1 cellular context compared by ENCODE assay signal in genomic region chr11:9568854-9569587, GRCh38.
TF ChIP-seq lines count a peak whose summit lies in the region.

No MANE protein-coding gene starts in this region.

TF ChIP-seq in HepG2, 621 proteins besides CTCF, POLR2A, EP300 and RAD21 (continued from another document and continues in another):
- TF ChIP-seq IKZF5 (CRISPR knock-in tag; IDR thresholded peaks at IDR 0.05) (peak; percentile 83; the same call in 1 of the 2 replicates), ZEB1 (IDR thresholded peaks at IDR 0.05; ENCODE audit: insufficient replicate concordance, low read depth) (peak; percentile 86), STAG1 (CRISPR knock-in tag; IDR thresholded peaks at IDR 0.05) (peak; percentile 27), HNF1B (CRISPR knock-in tag; IDR thresholded peaks at IDR 0.05) (peak; percentile 93), SMYD3 (CRISPR knock-in tag; IDR thresholded peaks at IDR 0.05) (peak; percentile 83; the same call in 1 of the 2 replicates), RBFOX2 (IDR thresholded peaks at IDR 0.05; ENCODE audit: low read depth, low read length) (0 out of 2 replicates have a peak, but pooled peaks have one; percentile 58), NAIF1 (CRISPR knock-in tag; IDR thresholded peaks at IDR 0.05; ENCODE audit: borderline replicate concordance) (peak; percentile 91), ATF2 (CRISPR knock-in tag; IDR thresholded peaks at IDR 0.05) (peak; percentile 96), MIER2 (CRISPR knock-in tag; IDR thresholded peaks at IDR 0.05) (0 out of 2 replicates have a peak, but pooled peaks have one; percentile 60), REST (IDR thresholded peaks at IDR 0.05; ENCODE audit: borderline replicate concordance in 1 of 2, low read depth in 1 of 2, low read length in 2 of 2) (peak in 1 of 2 experiments; percentile 73; a peak in 2 of 4 replicates), ZNF136 (CRISPR knock-in tag; IDR thresholded peaks at IDR 0.05; ENCODE audit: low read depth) (no peak), KDM5B (CRISPR knock-in tag; IDR thresholded peaks at IDR 0.05; ENCODE audit: borderline replicate concordance) (no peak), MAFF (IDR thresholded peaks at IDR 0.05; ENCODE audit: low read depth, low read length) (0 out of 2 replicates have a peak, but pooled peaks have one; percentile 2), GZF1 (CRISPR knock-in tag; IDR thresholded peaks at IDR 0.05) (0 out of 2 replicates have a peak, but pooled peaks have one; percentile 41), ONECUT2 (CRISPR knock-in tag; IDR thresholded peaks at IDR 0.05) (peak; percentile 32; the same call in 1 of the 2 replicates), E2F1 (CRISPR knock-in tag; IDR thresholded peaks at IDR 0.05) (peak; percentile 79; the same call in 1 of the 2 replicates), FOXK1 (CRISPR knock-in tag; IDR thresholded peaks at IDR 0.05; ENCODE audit: borderline replicate concordance, low read depth) (peak; percentile 89; the same call in 1 of the 2 replicates), ZNF501 (CRISPR knock-in tag; IDR thresholded peaks at IDR 0.05) (peak; percentile 89), IRF9 (CRISPR knock-in tag; IDR thresholded peaks at IDR 0.05; ENCODE audit: borderline replicate concordance) (no peak), PITX1 (CRISPR knock-in tag; IDR thresholded peaks at IDR 0.05) (peak; percentile 73; the same call in 1 of the 2 replicates), DNMT3B (CRISPR knock-in tag; conservative IDR thresholded peaks at IDR 0.05) (no peak), ZNF749 (CRISPR knock-in tag; IDR thresholded peaks at IDR 0.05; ENCODE audit: borderline replicate concordance) (peak; percentile 53; the same call in 1 of the 2 replicates)
- TF ChIP-seq, protein P1, sequence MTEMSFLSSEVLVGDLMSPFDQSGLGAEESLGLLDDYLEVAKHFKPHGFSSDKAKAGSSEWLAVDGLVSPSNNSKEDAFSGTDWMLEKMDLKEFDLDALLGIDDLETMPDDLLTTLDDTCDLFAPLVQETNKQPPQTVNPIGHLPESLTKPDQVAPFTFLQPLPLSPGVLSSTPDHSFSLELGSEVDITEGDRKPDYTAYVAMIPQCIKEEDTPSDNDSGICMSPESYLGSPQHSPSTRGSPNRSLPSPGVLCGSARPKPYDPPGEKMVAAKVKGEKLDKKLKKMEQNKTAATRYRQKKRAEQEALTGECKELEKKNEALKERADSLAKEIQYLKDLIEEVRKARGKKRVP (CRISPR knock-in tag; IDR thresholded peaks at IDR 0.05): peak in 1 of 2 experiments; percentile 80; a peak in 2 of 4 replicates
- TF ChIP-seq, protein P2, sequence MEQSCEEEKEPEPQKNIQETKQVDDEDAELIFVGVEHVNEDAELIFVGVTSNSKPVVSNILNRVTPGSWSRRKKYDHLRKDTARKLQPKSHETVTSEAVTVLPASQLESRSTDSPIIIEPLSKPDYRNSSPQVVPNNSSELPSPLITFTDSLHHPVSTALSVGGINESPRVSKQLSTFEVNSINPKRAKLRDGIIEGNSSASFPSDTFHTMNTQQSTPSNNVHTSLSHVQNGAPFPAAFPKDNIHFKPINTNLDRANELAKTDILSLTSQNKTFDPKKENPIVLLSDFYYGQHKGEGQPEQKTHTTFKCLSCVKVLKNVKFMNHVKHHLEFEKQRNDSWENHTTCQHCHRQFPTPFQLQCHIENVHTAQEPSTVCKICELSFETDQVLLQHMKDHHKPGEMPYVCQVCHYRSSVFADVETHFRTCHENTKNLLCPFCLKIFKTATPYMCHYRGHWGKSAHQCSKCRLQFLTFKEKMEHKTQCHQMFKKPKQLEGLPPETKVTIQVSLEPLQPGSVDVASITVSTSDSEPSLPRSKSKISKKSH (CRISPR knock-in tag; IDR thresholded peaks at IDR 0.05; ENCODE audit: borderline replicate concordance): no peak
- TF ChIP-seq, protein P3, sequence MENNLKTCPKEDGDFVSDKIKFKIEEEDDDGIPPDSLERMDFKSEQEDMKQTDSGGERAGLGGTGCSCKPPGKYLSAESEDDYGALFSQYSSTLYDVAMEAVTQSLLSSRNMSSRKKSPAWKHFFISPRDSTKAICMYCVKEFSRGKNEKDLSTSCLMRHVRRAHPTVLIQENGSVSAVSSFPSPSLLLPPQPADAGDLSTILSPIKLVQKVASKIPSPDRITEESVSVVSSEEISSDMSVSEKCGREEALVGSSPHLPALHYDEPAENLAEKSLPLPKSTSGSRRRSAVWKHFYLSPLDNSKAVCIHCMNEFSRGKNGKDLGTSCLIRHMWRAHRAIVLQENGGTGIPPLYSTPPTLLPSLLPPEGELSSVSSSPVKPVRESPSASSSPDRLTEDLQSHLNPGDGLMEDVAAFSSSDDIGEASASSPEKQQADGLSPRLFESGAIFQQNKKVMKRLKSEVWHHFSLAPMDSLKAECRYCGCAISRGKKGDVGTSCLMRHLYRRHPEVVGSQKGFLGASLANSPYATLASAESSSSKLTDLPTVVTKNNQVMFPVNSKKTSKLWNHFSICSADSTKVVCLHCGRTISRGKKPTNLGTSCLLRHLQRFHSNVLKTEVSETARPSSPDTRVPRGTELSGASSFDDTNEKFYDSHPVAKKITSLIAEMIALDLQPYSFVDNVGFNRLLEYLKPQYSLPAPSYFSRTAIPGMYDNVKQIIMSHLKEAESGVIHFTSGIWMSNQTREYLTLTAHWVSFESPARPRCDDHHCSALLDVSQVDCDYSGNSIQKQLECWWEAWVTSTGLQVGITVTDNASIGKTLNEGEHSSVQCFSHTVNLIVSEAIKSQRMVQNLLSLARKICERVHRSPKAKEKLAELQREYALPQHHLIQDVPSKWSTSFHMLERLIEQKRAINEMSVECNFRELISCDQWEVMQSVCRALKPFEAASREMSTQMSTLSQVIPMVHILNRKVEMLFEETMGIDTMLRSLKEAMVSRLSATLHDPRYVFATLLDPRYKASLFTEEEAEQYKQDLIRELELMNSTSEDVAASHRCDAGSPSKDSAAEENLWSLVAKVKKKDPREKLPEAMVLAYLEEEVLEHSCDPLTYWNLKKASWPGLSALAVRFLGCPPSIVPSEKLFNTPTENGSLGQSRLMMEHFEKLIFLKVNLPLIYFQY (CRISPR knock-in tag; IDR thresholded peaks at IDR 0.05; ENCODE audit: borderline replicate concordance): peak; percentile 64
- TF ChIP-seq, protein P4, sequence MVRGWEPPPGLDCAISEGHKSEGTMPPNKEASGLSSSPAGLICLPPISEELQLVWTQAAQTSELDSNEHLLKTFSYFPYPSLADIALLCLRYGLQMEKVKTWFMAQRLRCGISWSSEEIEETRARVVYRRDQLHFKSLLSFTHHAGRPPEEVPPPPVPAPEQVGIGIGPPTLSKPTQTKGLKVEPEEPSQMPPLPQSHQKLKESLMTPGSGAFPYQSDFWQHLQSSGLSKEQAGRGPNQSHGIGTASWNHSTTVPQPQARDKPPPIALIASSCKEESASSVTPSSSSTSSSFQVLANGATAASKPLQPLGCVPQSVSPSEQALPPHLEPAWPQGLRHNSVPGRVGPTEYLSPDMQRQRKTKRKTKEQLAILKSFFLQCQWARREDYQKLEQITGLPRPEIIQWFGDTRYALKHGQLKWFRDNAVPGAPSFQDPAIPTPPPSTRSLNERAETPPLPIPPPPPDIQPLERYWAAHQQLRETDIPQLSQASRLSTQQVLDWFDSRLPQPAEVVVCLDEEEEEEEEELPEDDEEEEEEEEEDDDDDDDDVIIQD (CRISPR knock-in tag; IDR thresholded peaks at IDR 0.05; ENCODE audit: low read depth): peak; percentile 66; the same call in 1 of the 2 replicates
- TF ChIP-seq, protein P5, sequence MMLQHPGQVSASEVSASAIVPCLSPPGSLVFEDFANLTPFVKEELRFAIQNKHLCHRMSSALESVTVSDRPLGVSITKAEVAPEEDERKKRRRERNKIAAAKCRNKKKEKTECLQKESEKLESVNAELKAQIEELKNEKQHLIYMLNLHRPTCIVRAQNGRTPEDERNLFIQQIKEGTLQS (CRISPR knock-in tag; IDR thresholded peaks at IDR 0.05): peak; percentile 63; the same call in 1 of the 2 replicates
- TF ChIP-seq, protein P6, sequence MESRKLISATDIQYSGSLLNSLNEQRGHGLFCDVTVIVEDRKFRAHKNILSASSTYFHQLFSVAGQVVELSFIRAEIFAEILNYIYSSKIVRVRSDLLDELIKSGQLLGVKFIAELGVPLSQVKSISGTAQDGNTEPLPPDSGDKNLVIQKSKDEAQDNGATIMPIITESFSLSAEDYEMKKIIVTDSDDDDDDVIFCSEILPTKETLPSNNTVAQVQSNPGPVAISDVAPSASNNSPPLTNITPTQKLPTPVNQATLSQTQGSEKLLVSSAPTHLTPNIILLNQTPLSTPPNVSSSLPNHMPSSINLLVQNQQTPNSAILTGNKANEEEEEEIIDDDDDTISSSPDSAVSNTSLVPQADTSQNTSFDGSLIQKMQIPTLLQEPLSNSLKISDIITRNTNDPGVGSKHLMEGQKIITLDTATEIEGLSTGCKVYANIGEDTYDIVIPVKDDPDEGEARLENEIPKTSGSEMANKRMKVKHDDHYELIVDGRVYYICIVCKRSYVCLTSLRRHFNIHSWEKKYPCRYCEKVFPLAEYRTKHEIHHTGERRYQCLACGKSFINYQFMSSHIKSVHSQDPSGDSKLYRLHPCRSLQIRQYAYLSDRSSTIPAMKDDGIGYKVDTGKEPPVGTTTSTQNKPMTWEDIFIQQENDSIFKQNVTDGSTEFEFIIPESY (CRISPR knock-in tag; IDR thresholded peaks at IDR 0.05): peak; percentile 60; the same call in 1 of the 2 replicates
- TF ChIP-seq, protein P7, sequence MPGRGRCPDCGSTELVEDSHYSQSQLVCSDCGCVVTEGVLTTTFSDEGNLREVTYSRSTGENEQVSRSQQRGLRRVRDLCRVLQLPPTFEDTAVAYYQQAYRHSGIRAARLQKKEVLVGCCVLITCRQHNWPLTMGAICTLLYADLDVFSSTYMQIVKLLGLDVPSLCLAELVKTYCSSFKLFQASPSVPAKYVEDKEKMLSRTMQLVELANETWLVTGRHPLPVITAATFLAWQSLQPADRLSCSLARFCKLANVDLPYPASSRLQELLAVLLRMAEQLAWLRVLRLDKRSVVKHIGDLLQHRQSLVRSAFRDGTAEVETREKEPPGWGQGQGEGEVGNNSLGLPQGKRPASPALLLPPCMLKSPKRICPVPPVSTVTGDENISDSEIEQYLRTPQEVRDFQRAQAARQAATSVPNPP (CRISPR knock-in tag; IDR thresholded peaks at IDR 0.05): peak; percentile 65; the same call in 1 of the 2 replicates
